ENCODE assay signal across 1 cellular context in the genomic region with DNA sequence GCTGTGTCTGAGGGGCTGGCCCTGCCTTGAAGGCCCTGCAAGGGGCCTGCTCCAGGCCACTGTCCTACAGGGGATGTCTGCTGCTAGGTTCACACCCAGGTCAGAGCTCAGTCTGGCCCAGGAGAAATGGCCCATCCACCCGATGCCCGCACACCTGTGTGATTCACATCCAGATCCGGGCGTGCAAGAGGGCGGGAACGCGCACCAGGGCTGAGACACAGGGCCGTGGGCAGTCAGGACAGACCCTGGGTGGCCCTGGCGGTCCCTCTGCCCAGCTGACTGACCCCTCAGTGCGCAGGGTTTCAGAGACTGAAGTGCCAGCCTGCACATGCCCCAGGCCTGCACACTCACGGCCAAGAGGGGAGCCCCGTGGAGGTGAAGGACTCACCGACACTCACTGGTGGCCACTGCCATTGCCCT.
TF ChIP-seq lines count a peak whose summit lies in the region.

No MANE protein-coding gene starts in this region.

TF ChIP-seq in SK-N-SH, 30 proteins besides CTCF, POLR2A, EP300 and RAD21 (continued from another document):
- TF ChIP-seq USF2 (IDR thresholded peaks at IDR 0.05; ENCODE audit: borderline replicate concordance, low read depth, low read length) = no peak
- no peak for TF ChIP-seq TAF1 (IDR thresholded peaks at IDR 0.05; ENCODE audit: borderline replicate concordance, low read depth, low read length)
- no peak for TF ChIP-seq SMC3 (IDR thresholded peaks at IDR 0.05; ENCODE audit: low read depth, low read length)
- TF ChIP-seq NFIC (IDR thresholded peaks at IDR 0.05; ENCODE audit: borderline replicate concordance) = no peak
- TF ChIP-seq NRF1 (IDR thresholded peaks at IDR 0.05; ENCODE audit: low read depth, low read length) = no peak
- TF ChIP-seq POLR2AphosphoS5 (IDR thresholded peaks at IDR 0.05; ENCODE audit: low read depth, low read length) = no peak
- TF ChIP-seq TEAD4 (IDR thresholded peaks at IDR 0.05; ENCODE audit: borderline replicate concordance, insufficient read depth) = no peak
- TF ChIP-seq GATA2 (CRISPR knock-in tag; IDR thresholded peaks at IDR 0.05) = no peak
- TF ChIP-seq REST (IDR thresholded peaks at IDR 0.05; ENCODE audit: low read depth, low read length) = no peak
- no peak for TF ChIP-seq FOSL2 (IDR thresholded peaks at IDR 0.05; ENCODE audit: borderline replicate concordance, low read depth)
- TF ChIP-seq RFX5 (IDR thresholded peaks at IDR 0.05; ENCODE audit: low read length) = no peak
- TF ChIP-seq PBX3 (IDR thresholded peaks at IDR 0.05) = no peak
- no peak for TF ChIP-seq MXI1 (IDR thresholded peaks at IDR 0.05; ENCODE audit: low read depth, low read length)
- TF ChIP-seq TCF12 (IDR thresholded peaks at IDR 0.05) = no peak
- TF ChIP-seq JUND (IDR thresholded peaks at IDR 0.05) = no peak
- TF ChIP-seq ZBTB33 (IDR thresholded peaks at IDR 0.05; ENCODE audit: borderline replicate concordance, low read depth) = no peak
